ENCODE assay signal across 8 cellular contexts in genomic region chr7:130996841-130997231, GRCh38.
A peak's percentile ranks its signal among the peaks of the same experiment; 100 is the strongest.
DNase-seq lines count a peak whose midpoint lies in the region; ATAC-seq and TF ChIP-seq lines count a peak whose summit lies in the region.

No MANE protein-coding gene starts in this region.

- no peak for TF ChIP-seq CTCF in HFFc6 (IDR thresholded peaks at IDR 0.05)
- TF ChIP-seq CTCF in RWPE1 (conservative IDR thresholded peaks at IDR 0.05; ENCODE audit: low read depth) = no peak
- no peak for TF ChIP-seq CTCF in coronary artery (IDR thresholded peaks at IDR 0.05)
- no peak for TF ChIP-seq CTCF in natural killer cell (IDR thresholded peaks at IDR 0.05)

- H3K4me3 Mint-ChIP-seq in HFFc6 (peak overlapping the region; percentile 70), natural killer cell (peak overlapping the region; percentile 62)

- H3K9me3 Mint-ChIP-seq in HFFc6 = no peaks in the 10 kb centered on the region
- H3K9me3 Mint-ChIP-seq in natural killer cell = no peaks in the 10 kb centered on the region

- H3K36me3 Mint-ChIP-seq in HFFc6 (ENCODE audit: low read depth) (peaks cover 33% of the 10 kb centered on the region), natural killer cell (no peaks in the 10 kb centered on the region)

- peaks cover 63% of the 10 kb centered on the region for H3K4me1 Mint-ChIP-seq in HFFc6 (ENCODE audit: low read depth)
- peaks cover 55 to 56% of the 10 kb centered on the region in 2 donors for H3K4me1 Mint-ChIP-seq in natural killer cell

- H3K27ac Mint-ChIP-seq in HFFc6 (peak overlapping the region; percentile 82), natural killer cell (peak overlapping the region; percentile 61 to 73)

- H3K4me3 ChIP-seq in coronary artery = peak overlapping the region; percentile 31

- H3K27ac ChIP-seq in RWPE1 (peak overlapping the region; percentile 77), coronary artery (peak overlapping the region; percentile 1 to 73)

- POLR2A ChIA-PET in RWPE1 (lab: Yijun Ruan, JAX; ENCODE audit: low non-redundant PET) = no interaction called here

- peak; percentile 61 to 77 (median 66) for ATAC-seq in natural killer cell

- H3K27me3 Mint-ChIP-seq in HFFc6 (ENCODE audit: insufficient read depth) = peaks cover 8% of the 10 kb centered on the region
- H3K27me3 Mint-ChIP-seq in natural killer cell (ENCODE audit: low read depth in 2 of 2) = no peaks in the 10 kb centered on the region

- peak; percentile 9 for DNase-seq in HFFc6
- DNase-seq in RWPE1 (ENCODE audit: low spot score) = no peak
- DNase-seq in coronary artery (ENCODE audit: low spot score) = no peak
- DNase-seq in natural killer cell = no peak
- no peak for DNase-seq in OCI-M2 (lab: John Stamatoyannopoulos, UW; ENCODE audit: unreplicated experiment)
- DNase-seq in posterior cingulate gyrus = no peak
- DNase-seq in mesenteric fat pad (ENCODE audit: low spot score) = no peak
- no peak for DNase-seq in ecto neural progenitor cell (ENCODE audit: low spot score)

- intact Hi-C loops in natural killer cell (cut with micrococcal nuclease) = no loop called here
- intact Hi-C loops in posterior cingulate gyrus (cut with DNase I) = no loop called here

- CTCF ChIA-PET in RWPE1 (lab: Yijun Ruan, JAX) = interaction anchor here (0.6 kb wide), 1 partner anchor 39 kb away, joined by 3 read pairs; no protein-coding TSS in a partner anchor
